ENCODE assay signal across 10 cellular contexts in genomic region chr12:92538970-92539749, GRCh38.
DNase-seq lines count a peak whose midpoint lies in the region; ATAC-seq, FAIRE-seq and TF ChIP-seq lines count a peak whose summit lies in the region.
"Had no signal": no experiment of that assay in that cellular context is flagged by ENCODE, and none has a peak within 500 bp of the region (broad histone marks: within the 10 kb centered on the region; RNA-seq: fewer than 3 reads in every experiment).

No MANE protein-coding gene starts in this region.

- H3K4me3 ChIP-seq in kidney (ENCODE audit: low read length in 2 of 2): no peak overlapping the region

- peaks cover 9 to 13% of the 10 kb centered on the region in 2 donors for H3K9me3 Mint-ChIP-seq in activated naive CD4-positive, alpha-beta T cell treated with anti-CD3 and anti-CD28 coated beads, Interleukin-2, amount 50 U/mL, for 72 hours
- H3K9me3 Mint-ChIP-seq: neural crest cell had no signal

- H3K27ac Mint-ChIP-seq in activated naive CD4-positive, alpha-beta T cell treated with anti-CD3 and anti-CD28 coated beads, Interleukin-2, amount 50 U/mL, for 72 hours: peak overlapping the region; percentile 52 to 86

- H3K27ac ChIP-seq in kidney (ENCODE audit: low read depth in 2 of 2, low read length in 2 of 2): no peak overlapping the region
- H3K27ac ChIP-seq: KMS-11 had no signal

- DNase-seq in DMS53 treated with DMSO at 0.1 percent for 48 hours (lab: John Stamatoyannopoulos, UW; ENCODE audit: unreplicated experiment) (peak; percentile 63), KBM-7 (peak; percentile 90), left lobe of liver (ENCODE audit: low spot score) (no peak), kidney (no peak), amniotic stem cell (lab: John Stamatoyannopoulos, UW) (no peak), NCI-H345 treated with DMSO at 0.1 percent for 48 hours (lab: John Stamatoyannopoulos, UW; ENCODE audit: unreplicated experiment) (no peak)
- no peak for DNase-seq in activated naive CD4-positive, alpha-beta T cell treated with anti-CD3 and anti-CD28 coated beads, Interleukin-2, amount 50 U/mL, for 72 hours (ENCODE audit: low spot score in 2 of 2)

- intact Hi-C loops in kidney (cut with DNase I): no loop called here

- H3K9ac ChIP-seq in kidney (ENCODE audit: low read length in 2 of 2): no peak overlapping the region
- H3K9ac ChIP-seq: KMS-11 had no signal

- no peak for FAIRE-seq in kidney (lab: Jason Lieb, UNC)

- in situ Hi-C loops in KBM-7 (cut with MboI; ENCODE audit: low pct_unique_long_range_greater_than_20kb, low sequenced_read_pairs): no loop called here

- peak; percentile 41 for ATAC-seq in GM21367 (IDR thresholded peaks at IDR 0.05; ENCODE audit: unreplicated experiment)
- peak; percentile 81 to 87 for ATAC-seq in activated naive CD4-positive, alpha-beta T cell treated with anti-CD3 and anti-CD28 coated beads, Interleukin-2, amount 50 U/mL, for 72 hours
- ATAC-seq in left lobe of liver: peak; percentile 29

- no peaks in the 10 kb centered on the region for H3K9me3 ChIP-seq in kidney (ENCODE audit: control insufficient read depth in 1 of 2, low read length in 2 of 2)

- peaks cover 10 to 17% of the 10 kb centered on the region in 2 donors for H3K4me1 ChIP-seq in kidney (ENCODE audit: control insufficient read depth in 1 of 2, insufficient read depth in 1 of 2, low read depth in 1 of 2, low read length in 2 of 2)

- H3K36me3 Mint-ChIP-seq in activated naive CD4-positive, alpha-beta T cell treated with anti-CD3 and anti-CD28 coated beads, Interleukin-2, amount 50 U/mL, for 72 hours: peaks cover 8 to 18% of the 10 kb centered on the region in 2 donors

- H3K36me3 ChIP-seq in kidney (ENCODE audit: control insufficient read depth in 1 of 2, insufficient read depth in 2 of 2, low read length in 2 of 2): no peaks in the 10 kb centered on the region

- TF ChIP-seq CTCF in kidney (IDR thresholded peaks at IDR 0.05; ENCODE audit: borderline replicate concordance, extremely low read depth, insufficient read depth): no peak

Comparison
In these comparisons a context has a peak if more than half of its experiments do, and no peak if none do; other contexts are left out.
1. DNase-seq: peak in DMS53 treated with DMSO at 0.1 percent for 48 hours (single experiment) and KBM-7 (single experiment); none in activated naive CD4-positive, alpha-beta T cell treated with anti-CD3 and anti-CD28 coated beads, Interleukin-2, amount 50 U/mL, for 72 hours (0 of 2), left lobe of liver (single experiment), kidney (single experiment), amniotic stem cell (single experiment) and NCI-H345 treated with DMSO at 0.1 percent for 48 hours (single experiment).
2. ATAC-seq: peak in every context shown above with its lines; median percentile 84 in activated naive CD4-positive, alpha-beta T cell treated with anti-CD3 and anti-CD28 coated beads, Interleukin-2, amount 50 U/mL, for 72 hours; 41 in GM21367; 29 in left lobe of liver.